Comparison of ENCODE assay signal across 27 cellular contexts in genomic region chr19:43422000-43422688, GRCh38. TPM values are rescaled to one million over a fixed set of nuclear protein-coding genes. Genes with fewer than 3 reads are reported as not detected.
"Had no signal": no experiment of that assay in that cellular context is flagged by ENCODE, and none has a peak within 500 bp of the region (broad histone marks: within the 10 kb centered on the region; RNA-seq: fewer than 3 reads in every experiment).

No MANE protein-coding gene starts in this region.

- H3K27ac ChIP-seq: KMS-11 had no signal

- H3K4me2 ChIP-seq: KMS-11, SK-N-SH had no signal

- DNase-seq: IMR-90, Kasumi-1, MV-4-11, NCI-H1048, NCI-H1105, NCI-H1417, NCI-H1436 treated with DMSO at 0.1 percent for 48 hours, NCI-H1694, NCI-H187 treated with DMSO at 0.1 percent for 48 hours, NCI-H2029 treated with DMSO at 0.1 percent for 48 hours, NCI-H2171 treated with DMSO at 0.1 percent for 48 hours, NCI-H345, NCI-H446 treated with DMSO at 0.1 percent for 48 hours, NCI-H510A treated with DMSO at 0.1 percent for 48 hours, NCI-H82, Right ventricle myocardium superior, RPMI8226, SIG-M5, SK-N-SH, SW 1271, T-cell had no signal

- ATAC-seq: HepG2, T-cell had no signal

- H3K9me3 ChIP-seq: SK-N-SH had no signal

- H3K9ac ChIP-seq: KMS-11, SK-N-SH had no signal

- FAIRE-seq: HepG2, RCC 7860 had no signal

RNA-seq across cellular contexts. Expression of gene TEX101, which starts 7.5 kb away (rescaled TPM):
- total RNA-seq: HepG2, HT1080, IMR-90, M059J, Right ventricle myocardium superior, SK-MEL-5, T-cell had no signal
- polyA plus RNA-seq: HepG2, IMR-90 had no signal

RNA-seq across cellular contexts. Expression of gene LYPD3, which starts 43.3 kb away (rescaled TPM):
- total RNA-seq: HT1080 had no signal
